Comparison of ENCODE assay signal across 18 cellular contexts in the genomic region with DNA sequence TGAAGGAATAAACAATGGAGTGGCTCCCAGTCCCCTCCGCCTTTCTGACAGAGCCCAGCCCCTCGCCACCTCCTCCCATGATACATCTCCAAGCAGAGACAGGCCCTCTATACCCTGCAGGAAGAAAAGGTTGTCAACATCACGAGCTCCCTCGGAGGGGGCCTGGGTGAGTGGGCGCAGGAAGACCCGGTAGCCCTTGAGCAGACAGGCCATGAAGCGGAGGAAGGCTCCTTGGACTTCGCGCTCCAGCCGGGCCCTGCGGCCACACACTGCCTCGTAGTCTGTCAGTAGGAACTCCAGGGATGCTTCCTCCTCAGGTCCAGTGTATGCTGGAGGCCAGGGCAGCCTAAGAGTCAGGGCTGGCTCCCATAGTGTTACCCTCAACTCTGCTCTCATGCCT.
"Had no signal": no experiment of that assay in that cellular context is flagged by ENCODE, and none has a peak within 500 bp of the region (broad histone marks: within the 10 kb centered on the region; RNA-seq: fewer than 3 reads in every experiment).

No MANE protein-coding gene starts in this region.

- H3K27ac Mint-ChIP-seq: activated CD8-positive, alpha-beta memory T cell treated with anti-CD3 and anti-CD28 coated beads, Interleukin-2, amount 10 ng/mL, durations not matched to agents 7 days and 5 days; nephron; WTC11 had no signal

- DNase-seq: activated CD4-positive, alpha-beta memory T cell treated with anti-CD3 and anti-CD28 coated beads, Interleukin-2, amount 10 ng/mL, durations not matched to agents 7 days and 5 days; activated CD4-positive, alpha-beta T cell treated with anti-CD3 and anti-CD28 coated beads for 48 hours; activated CD8-positive, alpha-beta memory T cell treated with anti-CD3 and anti-CD28 coated beads, Interleukin-2, amount 10 ng/mL, durations not matched to agents 7 days and 5 days; activated naive CD4-positive, alpha-beta T cell treated with Interleukin-2 at 50 U/mL for 16 hours; adrenal gland; effector CD8-positive, alpha-beta T cell; esophagus squamous epithelium; mesendoderm; psoas muscle; stimulated activated CD4-positive, alpha-beta T cell treated with anti-CD3 and anti-CD28 coated beads, Interleukin-2, amount 100 ng/mL, for 48 hours had no signal

- FAIRE-seq: astrocyte, endothelial cell of umbilical vein, urothelium cell line had no signal

- ATAC-seq: activated CD8-positive, alpha-beta memory T cell treated with anti-CD3 and anti-CD28 coated beads, Interleukin-2, amount 10 ng/mL, durations not matched to agents 7 days and 5 days; psoas muscle; right cardiac atrium; WTC11 had no signal

- H3K4me3 Mint-ChIP-seq: activated CD4-positive, alpha-beta memory T cell treated with anti-CD3 and anti-CD28 coated beads, Interleukin-2, amount 10 ng/mL, durations not matched to agents 7 days and 5 days; activated CD8-positive, alpha-beta memory T cell treated with anti-CD3 and anti-CD28 coated beads, Interleukin-2, amount 10 ng/mL, durations not matched to agents 7 days and 5 days; nephron; WTC11 had no signal

- H3K9me3 ChIP-seq: adrenal gland, breast epithelium, esophagus squamous epithelium, psoas muscle, tibial artery had no signal

- H3K9me3 Mint-ChIP-seq: activated CD4-positive, alpha-beta memory T cell treated with anti-CD3 and anti-CD28 coated beads, Interleukin-2, amount 10 ng/mL, durations not matched to agents 7 days and 5 days; nephron; WTC11 had no signal

- H3K27me3 Mint-ChIP-seq: activated CD4-positive, alpha-beta memory T cell treated with anti-CD3 and anti-CD28 coated beads, Interleukin-2, amount 10 ng/mL, durations not matched to agents 7 days and 5 days; activated CD8-positive, alpha-beta memory T cell treated with anti-CD3 and anti-CD28 coated beads, Interleukin-2, amount 10 ng/mL, durations not matched to agents 7 days and 5 days had no signal
